ENCODE assay signal across 27 cellular contexts in genomic region chr11:6334806-6335205, GRCh38. TPM values are rescaled to one million over a fixed set of nuclear protein-coding genes. Genes with fewer than 3 reads are reported as not detected.
"Had no signal": no experiment of that assay in that cellular context is flagged by ENCODE, and none has a peak within 500 bp of the region (broad histone marks: within the 10 kb centered on the region; RNA-seq: fewer than 3 reads in every experiment).

No MANE protein-coding gene starts in this region.

- DNase-seq: naive thymus-derived CD8-positive, alpha-beta T cell; nephron progenitor cell; occipital lobe; ovary; posterior cingulate gyrus; psoas muscle; right cardiac atrium; right lobe of liver; sigmoid colon; small intestine; stimulated activated CD4-positive, alpha-beta T cell treated with anti-CD3 and anti-CD28 coated beads, Interleukin-15, amount 100 ng/mL, for 24 hours; stimulated activated CD4-positive, alpha-beta T cell treated with anti-CD3 and anti-CD28 coated beads, Interleukin-2, amount 100 ng/mL, for 24 hours; stimulated activated CD4-positive, alpha-beta T cell treated with anti-CD3 and anti-CD28 coated beads, Interleukin-2, amount 100 ng/mL, for 48 hours; stimulated activated CD4-positive, alpha-beta T cell treated with anti-CD3 and anti-CD28 coated beads, Interleukin-4, amount 100 ng/mL, for 24 hours; stimulated activated naive CD4-positive, alpha-beta T cell; stimulated activated naive CD8-positive, alpha-beta T cell treated with anti-CD3 and anti-CD28 coated beads, Interleukin-15, amount 100 ng/mL, for 72 hours; stimulated activated naive CD8-positive, alpha-beta T cell treated with anti-CD3 and anti-CD28 coated beads, Interleukin-15, Interleukin-2, amounts not matched to agents 100 U/mL and 50 U/mL, for 24 hours; substantia nigra; testis; tibial artery; transverse colon; upper lobe of right lung; uterus had no signal

- H3K36me3 ChIP-seq: ovary, right lobe of liver, suprapubic skin, transverse colon, upper lobe of right lung, uterus had no signal

- H3K27me3 ChIP-seq: ovary, right lobe of liver, sigmoid colon, suprapubic skin, testis, tibial artery, transverse colon, upper lobe of right lung, uterus had no signal

- H3K9me3 ChIP-seq: ovary, psoas muscle, right lobe of liver, sigmoid colon, suprapubic skin, testis, tibial artery, transverse colon, upper lobe of right lung, uterus had no signal

- H2AFZ ChIP-seq: parathyroid adenoma had no signal

- H3K9ac ChIP-seq: parathyroid adenoma had no signal

- H3K4me3 ChIP-seq: ovary, psoas muscle, right lobe of liver, sigmoid colon, suprapubic skin, testis, tibial artery, transverse colon, upper lobe of right lung, uterus had no signal

- H3K27ac ChIP-seq: ovary, parathyroid adenoma, psoas muscle, right lobe of liver, sigmoid colon, suprapubic skin, testis, tibial artery, transverse colon, upper lobe of right lung, uterus had no signal

- H3K4me1 ChIP-seq: parathyroid adenoma, suprapubic skin, testis, uterus had no signal

- ATAC-seq: naive thymus-derived CD8-positive, alpha-beta T cell; natural killer cell treated with Interleukin-12 subunit alpha and Interleukin-12 subunit beta and Interleukin-15 and Interleukin-18, amount 100 ng/mL, for 72 hours; psoas muscle; right cardiac atrium; right lobe of liver; stimulated activated effector memory CD8-positive, alpha-beta T cell treated with anti-CD3 and anti-CD28 coated beads, Interleukin-12 subunit alpha, Interleukin-12 subunit beta, amount 100 ng/mL, for 72 hours; stimulated activated naive CD8-positive, alpha-beta T cell treated with anti-CD3 and anti-CD28 coated beads, Interleukin-15, amount 100 ng/mL, for 72 hours; stimulated activated naive CD8-positive, alpha-beta T cell treated with anti-CD3 and anti-CD28 coated beads, Interleukin-15, Interleukin-2, amounts not matched to agents 100 U/mL and 50 U/mL, for 24 hours; upper lobe of right lung had no signal

RNA-seq across cellular contexts. Expression of gene CAVIN3, which starts 14.5 kb away (rescaled TPM):
- total RNA-seq: naive thymus-derived CD8-positive, alpha-beta T cell had no signal
- polyA plus RNA-seq: naive thymus-derived CD8-positive, alpha-beta T cell had no signal
